8 cellular contexts compared by ENCODE assay signal in genomic region chr12:62260733-62261683, GRCh38. TPM values are rescaled to one million over a fixed set of nuclear protein-coding genes. Genes with fewer than 3 reads are reported as not detected.
DNase-seq lines count a peak whose midpoint lies in the region; ATAC-seq and TF ChIP-seq lines count a peak whose summit lies in the region.

No MANE protein-coding gene starts in this region.

- peak; percentile 48 for ATAC-seq in HG02678 (IDR thresholded peaks at IDR 0.05; ENCODE audit: unreplicated experiment)

- peak; percentile 9 for DNase-seq in NCI-H1105 treated with DMSO at 0.1 percent for 48 hours (lab: John Stamatoyannopoulos, UW)
- no peak for DNase-seq in NCI-H1105 (lab: John Stamatoyannopoulos, UW)
- DNase-seq in NCI-H146 treated with DMSO at 0.1 percent for 48 hours (lab: John Stamatoyannopoulos, UW; ENCODE audit: unreplicated experiment), result peak; percentile 23
- DNase-seq in activated CD4-positive, alpha-beta T cell treated with anti-CD3 and anti-CD28 coated beads for 4 hours, result peak; percentile 61 to 62
- DNase-seq in dorsolateral prefrontal cortex, result peak in 7 of 10 donors; percentile 4 to 44 (median 27)
- peak; percentile 25 to 88 for DNase-seq in lower leg skin (ENCODE audit: low spot score in 2 of 2)
- peak; percentile 23 to 24 for DNase-seq in stimulated activated CD8-positive, alpha-beta memory T cell treated with anti-CD3 and anti-CD28 coated beads, Interleukin-15, amount 100 ng/mL, for 4 hours (ENCODE audit: low read depth in 2 of 2)

- 3% methylated on average over 26 of the region's 26 CpGs for WGBS in lower leg skin, 2 donors

- no peak for TF ChIP-seq CTCF in dorsolateral prefrontal cortex (IDR thresholded peaks at IDR 0.05 in 54 of 56, conservative IDR thresholded peaks at IDR 0.05 in 2 of 56; ENCODE audit: low read depth in 1 of 56, partially characterized antibody in 56 of 56)
- no peak for TF ChIP-seq CTCF in lower leg skin (IDR thresholded peaks at IDR 0.05)

- TF ChIP-seq POLR2A in lower leg skin (IDR thresholded peaks at IDR 0.05), result no peak

- intact Hi-C loops in dorsolateral prefrontal cortex (cut with DNase I) (loop anchor here in 1 of 2 donors (2.0 kb wide), 1 partner anchor 206 kb away; the partner anchor contains the start of gene MON2), lower leg skin (cut with DNase I; ENCODE audit: low total_unique reads) (no loop called here)

- peak overlapping the region; percentile 64 to 100 (median 94) for H3K4me3 ChIP-seq in dorsolateral prefrontal cortex
- peak overlapping the region; percentile 98 for H3K4me3 ChIP-seq in lower leg skin (ENCODE audit: low read depth, poor library complexity, severe bottlenecking)

- no peaks in the 10 kb centered on the region for H3K27me3 ChIP-seq in dorsolateral prefrontal cortex

- H3K27ac ChIP-seq in dorsolateral prefrontal cortex, result peak overlapping the region; percentile 66 to 99 (median 93)

RNA-seq across cellular contexts. Expression of gene USP15, which starts 0.8 kb away (rescaled TPM):
- total RNA-seq in dorsolateral prefrontal cortex, result 10 to 100 TPM; 40.7 to 79.8 (median 56.9) TPM
- total RNA-seq in lower leg skin, result 10 to 100 TPM; 55.8 to 90.8 (median 67.2) TPM
